Comparison of ENCODE assay signal across 27 cellular contexts in the genomic region with DNA sequence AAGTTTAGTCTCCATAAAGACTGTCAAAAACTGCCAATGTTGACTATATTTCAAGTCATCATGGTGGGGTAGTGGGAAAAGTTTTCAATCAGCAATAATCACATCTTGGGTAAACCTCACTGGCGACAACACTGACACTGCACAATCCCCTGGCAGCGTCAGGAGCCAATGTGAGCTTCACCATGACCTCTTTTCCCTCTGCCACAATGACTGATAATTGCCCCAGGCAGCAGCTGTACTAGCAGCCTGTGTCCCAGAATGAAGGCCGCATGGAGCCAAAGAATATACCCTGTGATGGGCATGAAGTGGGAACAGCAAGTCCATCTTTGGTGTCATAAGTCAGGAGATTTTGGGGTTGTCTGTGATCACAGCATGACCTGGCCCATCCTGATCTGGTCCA.
"Had no signal": no experiment of that assay in that cellular context is flagged by ENCODE, and none has a peak within 500 bp of the region (broad histone marks: within the 10 kb centered on the region; RNA-seq: fewer than 3 reads in every experiment).

No MANE protein-coding gene starts in this region.

- DNase-seq: dermis blood vessel endothelial cell; effector memory CD4-positive, alpha-beta T cell; foreskin keratinocyte; glutamatergic neuron; heart right ventricle; hippocampal formation; left colon; mesenchymal stem cell; naive B cell; sigmoid colon; stimulated activated CD4-positive, alpha-beta T cell treated with anti-CD3 and anti-CD28 coated beads, Interleukin-2, amount 100 ng/mL, for 24 hours; stimulated activated CD4-positive, alpha-beta T cell treated with anti-CD3 and anti-CD28 coated beads, Interleukin-4, amount 100 ng/mL, for 24 hours; stimulated activated naive CD4-positive, alpha-beta T cell treated with Interleukin-2 at 50 U/mL for 16 hours; stomach; thyroid gland; trophoblast cell had no signal

- H3K4me3 ChIP-seq: coronary artery, esophagus muscularis mucosa, gastroesophageal sphincter, heart right ventricle, mucosa of descending colon, neural progenitor cell, prostate gland, right atrium auricular region, sigmoid colon, stomach, thyroid gland, vagina had no signal

- H3K9me3 ChIP-seq: esophagus muscularis mucosa, gastroesophageal sphincter, heart right ventricle, mucosa of descending colon, prostate gland, right atrium auricular region, sigmoid colon, stomach, thyroid gland, vagina had no signal

- H3K27ac ChIP-seq: coronary artery, esophagus muscularis mucosa, foreskin keratinocyte, gastroesophageal sphincter, heart right ventricle, neural progenitor cell, prostate gland, right atrium auricular region, sigmoid colon, stomach, thyroid gland, vagina had no signal

- H3K36me3 Mint-ChIP-seq: naive B cell; natural killer cell treated with Interleukin-12 subunit alpha and Interleukin-12 subunit beta and Interleukin-15 and Interleukin-18, amount 100 ng/mL, for 72 hours had no signal

- H3K27me3 Mint-ChIP-seq: naive B cell; natural killer cell treated with Interleukin-12 subunit alpha and Interleukin-12 subunit beta and Interleukin-15 and Interleukin-18, amount 100 ng/mL, for 72 hours had no signal

- H3K36me3 ChIP-seq: neural progenitor cell had no signal

- H3K9me3 Mint-ChIP-seq: mesothelial cell of epicardium; naive B cell; natural killer cell treated with Interleukin-12 subunit alpha and Interleukin-12 subunit beta and Interleukin-15 and Interleukin-18, amount 100 ng/mL, for 72 hours; neural progenitor cell; stimulated activated effector memory CD8-positive, alpha-beta T cell treated with anti-CD3 and anti-CD28 coated beads, Interleukin-12 subunit alpha, Interleukin-12 subunit beta, amount 100 ng/mL, for 72 hours had no signal

- H3K27ac Mint-ChIP-seq: mesothelial cell of epicardium; natural killer cell treated with Interleukin-12 subunit alpha and Interleukin-12 subunit beta and Interleukin-15 and Interleukin-18, amount 100 ng/mL, for 72 hours; neural progenitor cell; stimulated activated effector memory CD8-positive, alpha-beta T cell treated with anti-CD3 and anti-CD28 coated beads, Interleukin-12 subunit alpha, Interleukin-12 subunit beta, amount 100 ng/mL, for 72 hours had no signal

- H3K4me3 Mint-ChIP-seq: mesothelial cell of epicardium; natural killer cell treated with Interleukin-12 subunit alpha and Interleukin-12 subunit beta and Interleukin-15 and Interleukin-18, amount 100 ng/mL, for 72 hours; neural progenitor cell; stimulated activated effector memory CD8-positive, alpha-beta T cell treated with anti-CD3 and anti-CD28 coated beads, Interleukin-12 subunit alpha, Interleukin-12 subunit beta, amount 100 ng/mL, for 72 hours had no signal

- ATAC-seq: foreskin keratinocyte; gastroesophageal sphincter; left colon; mucosa of descending colon; natural killer cell treated with Interleukin-12 subunit alpha and Interleukin-12 subunit beta and Interleukin-15 and Interleukin-18, amount 100 ng/mL, for 72 hours; stimulated activated effector memory CD8-positive, alpha-beta T cell treated with anti-CD3 and anti-CD28 coated beads, Interleukin-12 subunit alpha, Interleukin-12 subunit beta, amount 100 ng/mL, for 72 hours had no signal

- H3K27me3 ChIP-seq: esophagus muscularis mucosa, foreskin keratinocyte, gastroesophageal sphincter, heart right ventricle, neural progenitor cell, right atrium auricular region, sigmoid colon, stomach, thyroid gland, vagina had no signal
